ENCODE assay signal across 26 cellular contexts in the genomic region with DNA sequence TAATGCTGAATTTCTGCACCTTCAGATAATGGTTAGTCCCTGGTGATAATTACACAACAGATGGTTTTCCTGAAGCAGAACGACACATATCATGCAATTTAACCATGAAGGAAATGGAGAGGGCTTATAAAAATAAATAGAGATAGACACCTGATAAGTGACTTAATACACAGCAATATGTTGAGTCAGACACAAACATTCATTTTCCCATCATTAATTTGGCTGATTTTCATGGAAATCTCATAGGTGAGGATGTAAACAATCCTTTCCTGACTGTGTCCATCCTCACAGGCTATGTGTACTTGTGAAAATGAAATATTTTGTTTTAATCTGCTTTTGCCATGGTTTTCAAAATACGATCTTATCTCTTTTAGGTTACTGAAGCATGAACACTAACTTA. TPM values are rescaled to one million over a fixed set of nuclear protein-coding genes. Genes with fewer than 3 reads are reported as not detected.
DNase-seq lines count a peak whose midpoint lies in the region; ATAC-seq and TF ChIP-seq lines count a peak whose summit lies in the region.
"Had no signal": no experiment of that assay in that cellular context is flagged by ENCODE, and none has a peak within 500 bp of the region (broad histone marks: within the 10 kb centered on the region; RNA-seq: fewer than 3 reads in every experiment).

No MANE protein-coding gene starts in this region.

- H3K4me3 ChIP-seq in choroid plexus epithelial cell (ENCODE audit: low read depth, low read length) (no peak overlapping the region), brain microvascular endothelial cell (ENCODE audit: low read depth, low read length) (no peak overlapping the region)
- H3K4me3 ChIP-seq: BLaER1, prostate gland, sigmoid colon had no signal

- H3K36me3 ChIP-seq in brain microvascular endothelial cell (replicated peaks), result no peaks in the 10 kb centered on the region
- H3K36me3 ChIP-seq: BLaER1, neutrophil, prostate gland, sigmoid colon had no signal

- H3K27me3 ChIP-seq in brain microvascular endothelial cell (replicated peaks), result no peaks in the 10 kb centered on the region
- H3K27me3 ChIP-seq: BLaER1, neutrophil, sigmoid colon had no signal

- no peak overlapping the region for H3K27ac ChIP-seq in brain microvascular endothelial cell
- H3K27ac ChIP-seq: BLaER1, epithelial cell of prostate, neutrophil, prostate gland, sigmoid colon had no signal

- TF ChIP-seq CTCF in choroid plexus epithelial cell (conservative IDR thresholded peaks at IDR 0.05; ENCODE audit: low read depth, low read length) (no peak), brain microvascular endothelial cell (IDR thresholded peaks at IDR 0.05; ENCODE audit: low read depth, low read length, missing control alignments) (no peak)

- DNase-seq in DMS 273 (lab: John Stamatoyannopoulos, UW; ENCODE audit: unreplicated experiment), result peak; percentile 63
- peak; percentile 19 for DNase-seq in EL
- peak; percentile 6 for DNase-seq in NCI-H2081 treated with DMSO at 0.1 percent for 48 hours (lab: John Stamatoyannopoulos, UW)
- peak; percentile 9 for DNase-seq in choroid plexus epithelial cell (ENCODE audit: low read depth)
- no peak for DNase-seq in RPMI8226
- no peak for DNase-seq in brain microvascular endothelial cell
- DNase-seq: activated CD8-positive, alpha-beta memory T cell treated with anti-CD3 and anti-CD28 coated beads, Interleukin-2, amount 10 ng/mL, durations not matched to agents 7 days and 5 days; activated naive CD4-positive, alpha-beta T cell; activated T-cell treated with anti-CD3 and anti-CD28 coated beads, Interleukin-2, amount 50 U/mL, for 48 hours; cerebellar nuclear complex; glutamatergic neuron; islet precursor cell; left ventricle myocardium superior; MM.1S; NCI-H187 treated with DMSO at 0.1 percent for 48 hours; SHP77 treated with DMSO at 0.1 percent for 48 hours; sigmoid colon; stimulated activated CD4-positive, alpha-beta T cell treated with anti-CD3 and anti-CD28 coated beads, Interleukin-4, amount 100 ng/mL, for 4 hours; substantia nigra had no signal

- in situ Hi-C loops in brain microvascular endothelial cell (cut with HindIII; ENCODE audit: low pct_ligation_motif_present, low sequenced_read_pairs), result no loop called here

- ATAC-seq in esophagus mucosa (no peak), HG02840 (IDR thresholded peaks at IDR 0.05; ENCODE audit: low FRiP score, unreplicated experiment) (no peak)
- ATAC-seq: activated CD8-positive, alpha-beta memory T cell treated with anti-CD3 and anti-CD28 coated beads, Interleukin-2, amount 10 ng/mL, durations not matched to agents 7 days and 5 days; left ventricle myocardium superior; stimulated activated memory B cell treated with anti-CD40 and anti-IgM and Interleukin-4, amounts not matched to agents 10 μg/mL and 1 μg/mL and 100 μg/mL, for 72 hours had no signal

RNA-seq across cellular contexts. Expression of a gene that starts 37.0 kb away (rescaled TPM):
- total RNA-seq in esophagus mucosa, result 0.48 TPM

Comparison
In these comparisons a context has a peak if more than half of its experiments do, and no peak if none do; other contexts are left out.
1. DNase-seq: peak in DMS 273 (single experiment), EL (single experiment), NCI-H2081 treated with DMSO at 0.1 percent for 48 hours (single experiment) and choroid plexus epithelial cell (single experiment); none in RPMI8226 (single experiment) and brain microvascular endothelial cell (single experiment).